8 cellular contexts compared by ENCODE assay signal in the genomic region with DNA sequence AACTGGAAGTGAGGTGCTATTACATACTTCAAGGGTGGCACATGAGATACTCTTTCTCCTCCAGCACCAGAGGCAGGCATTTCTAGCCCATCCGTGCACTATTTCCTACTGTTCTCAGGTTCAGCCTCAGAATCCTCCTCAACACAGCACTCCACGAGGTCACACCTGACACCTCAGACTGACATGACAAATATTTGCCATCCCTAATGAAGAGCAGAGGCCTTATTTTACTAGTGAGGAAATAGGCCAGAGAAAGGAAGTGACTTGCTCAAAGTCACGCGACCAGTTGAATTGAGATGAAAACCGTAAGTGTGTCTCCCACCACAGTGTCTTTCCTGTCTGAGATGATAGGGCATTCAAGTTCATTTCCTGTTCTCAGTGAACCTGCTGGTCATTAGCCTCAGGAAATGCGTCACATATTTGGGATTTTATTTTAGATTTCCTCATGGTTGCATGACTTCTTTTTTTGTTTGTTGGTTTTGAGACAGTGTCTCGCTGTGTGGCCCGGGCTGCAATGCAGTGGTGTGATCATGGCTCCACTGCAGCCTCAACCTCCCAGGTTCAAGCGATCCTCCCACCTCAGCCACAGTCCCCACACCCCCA. TPM values are rescaled to one million over a fixed set of nuclear protein-coding genes. Genes with fewer than 3 reads are reported as not detected.
DNase-seq lines count a peak whose midpoint lies in the region; ATAC-seq, FAIRE-seq and TF ChIP-seq lines count a peak whose summit lies in the region.

No MANE protein-coding gene starts in this region.

- no peaks in the 10 kb centered on the region for H3K36me3 ChIP-seq in BLaER1
- no peaks in the 10 kb centered on the region for H3K36me3 ChIP-seq in duodenal mucosa (ENCODE audit: control insufficient read depth in 1 of 2, insufficient read depth in 2 of 2, low read length in 2 of 2)
- H3K36me3 ChIP-seq in SK-N-SH (replicated peaks in 1 of 2; ENCODE audit: control insufficient read depth in 1 of 2, insufficient read depth in 2 of 2, low read length in 1 of 2), result no peaks in the 10 kb centered on the region

- H3K4me1 ChIP-seq in BLaER1 (peaks cover 95% of the 10 kb centered on the region), duodenal mucosa (ENCODE audit: control insufficient read depth in 1 of 2, insufficient read depth in 2 of 2, low read length in 2 of 2) (peaks cover 9 to 10% of the 10 kb centered on the region in 2 donors), SK-N-SH (ENCODE audit: control insufficient read depth in 1 of 2, insufficient read depth in 2 of 2, low read depth in 1 of 2, low read length in 1 of 2) (peaks cover 12 to 26% of the 10 kb centered on the region in 2 experiments; a peak in 2 of 4 replicates)

- peak overlapping the region; percentile 84 for H3K27ac ChIP-seq in BLaER1
- peak overlapping the region; percentile 10 for H3K27ac ChIP-seq in duodenal mucosa (ENCODE audit: low read depth, low read length)
- H3K27ac ChIP-seq in SK-N-SH (ENCODE audit: low read depth in 2 of 2, low read length in 1 of 2), result no peak overlapping the region

- H4K20me1 ChIP-seq in BLaER1 (no peaks in the 10 kb centered on the region), SK-N-SH (ENCODE audit: insufficient read depth) (0 out of 2 replicates have a peak, but pooled peaks cover 4% of the 10 kb centered on the region)

- CTCF ChIA-PET in SK-N-SH (lab: Yijun Ruan, JAX), result interaction anchor here (1.2 to 3.3 kb wide), 5 partner anchors 9 to 134 kb away, joined by 4 to 15 read pairs (median 8); no protein-coding TSS in a partner anchor

- FAIRE-seq in frontal cortex (lab: Jason Lieb, UNC), result no peak

- peak overlapping the region; percentile 64; the same call in 1 of the 2 replicates for H3K9ac ChIP-seq in BLaER1
- H3K9ac ChIP-seq in duodenal mucosa (ENCODE audit: low read depth in 1 of 2, low read length in 2 of 2), result no peak overlapping the region
- H3K9ac ChIP-seq in SK-N-SH, result no peak overlapping the region

- no peak for TF ChIP-seq RAD21 in SK-N-SH (IDR thresholded peaks at IDR 0.05; ENCODE audit: low read length)

- H3K9me2 ChIP-seq in SK-N-SH, result no peaks in the 10 kb centered on the region

- 74% methylated on average over 9 of the region's 9 CpGs for WGBS in SK-N-SH (ENCODE audit: low lambda C conversion rate)

- H3F3A ChIP-seq in SK-N-SH (replicated peaks; ENCODE audit: insufficient read depth), result no peaks in the 10 kb centered on the region

- H3K4me3 ChIP-seq in BLaER1, result 0 out of 2 replicates have a peak overlapping the region, but pooled peaks have one; percentile 5
- no peak overlapping the region for H3K4me3 ChIP-seq in duodenal mucosa (ENCODE audit: low read depth in 1 of 2, low read length in 2 of 2)
- no peak overlapping the region for H3K4me3 ChIP-seq in SK-N-SH (ENCODE audit: low read depth in 2 of 2, low read length in 1 of 2)

- POLR2A ChIA-PET in SK-N-SH (lab: Yijun Ruan, JAX), result no interaction called here

- no peak for TF ChIP-seq CTCF in SK-N-SH (IDR thresholded peaks at IDR 0.05)

- H2AFZ ChIP-seq in SK-N-SH (ENCODE audit: low read depth), result no peak overlapping the region

- peak; percentile 79 for ATAC-seq in HG03354 (IDR thresholded peaks at IDR 0.05; ENCODE audit: poor library complexity, severe bottlenecking, unreplicated experiment)

- H3K4me2 ChIP-seq in BLaER1 (peak overlapping the region; percentile 94), SK-N-SH (no peak overlapping the region)

- peak; percentile 37 for DNase-seq in activated CD4-positive, alpha-beta T cell treated with anti-CD3 and anti-CD28 coated beads for 48 hours
- peak; percentile 52 for DNase-seq in stimulated activated CD4-positive, alpha-beta T cell treated with anti-CD3 and anti-CD28 coated beads, Interleukin-15, amount 100 ng/mL, for 24 hours
- no peak for DNase-seq in retina
- no peak for DNase-seq in SK-N-SH
- DNase-seq in frontal cortex (ENCODE audit: low spot score in 2 of 2), result no peak

- H3K27me3 ChIP-seq in BLaER1, result no peaks in the 10 kb centered on the region
- H3K27me3 ChIP-seq in duodenal mucosa (ENCODE audit: control insufficient read depth in 1 of 2, insufficient read depth in 2 of 2, low read length in 2 of 2), result peaks cover 2 to 9% of the 10 kb centered on the region in 2 donors
- H3K27me3 ChIP-seq in SK-N-SH (ENCODE audit: insufficient read depth), result peaks cover 4% of the 10 kb centered on the region; the same call in 1 of the 2 replicates

- H3K79me2 ChIP-seq in SK-N-SH (ENCODE audit: insufficient read depth), result no peaks in the 10 kb centered on the region

- H3K9me3 ChIP-seq in BLaER1 (no peaks in the 10 kb centered on the region), duodenal mucosa (ENCODE audit: control insufficient read depth in 1 of 2, low read length in 2 of 2) (no peaks in the 10 kb centered on the region), SK-N-SH (no peaks in the 10 kb centered on the region)

- TF ChIP-seq EP300 in SK-N-SH (IDR thresholded peaks at IDR 0.05; ENCODE audit: borderline replicate concordance in 1 of 2, low read depth in 1 of 2, low read length in 1 of 2), result no peak

TF ChIP-seq in SK-N-SH, 30 proteins besides CTCF, POLR2A, EP300 and RAD21:
- TF ChIP-seq FOSL2 (IDR thresholded peaks at IDR 0.05; ENCODE audit: borderline replicate concordance, low read depth), result no peak
- TF ChIP-seq, protein P1, sequence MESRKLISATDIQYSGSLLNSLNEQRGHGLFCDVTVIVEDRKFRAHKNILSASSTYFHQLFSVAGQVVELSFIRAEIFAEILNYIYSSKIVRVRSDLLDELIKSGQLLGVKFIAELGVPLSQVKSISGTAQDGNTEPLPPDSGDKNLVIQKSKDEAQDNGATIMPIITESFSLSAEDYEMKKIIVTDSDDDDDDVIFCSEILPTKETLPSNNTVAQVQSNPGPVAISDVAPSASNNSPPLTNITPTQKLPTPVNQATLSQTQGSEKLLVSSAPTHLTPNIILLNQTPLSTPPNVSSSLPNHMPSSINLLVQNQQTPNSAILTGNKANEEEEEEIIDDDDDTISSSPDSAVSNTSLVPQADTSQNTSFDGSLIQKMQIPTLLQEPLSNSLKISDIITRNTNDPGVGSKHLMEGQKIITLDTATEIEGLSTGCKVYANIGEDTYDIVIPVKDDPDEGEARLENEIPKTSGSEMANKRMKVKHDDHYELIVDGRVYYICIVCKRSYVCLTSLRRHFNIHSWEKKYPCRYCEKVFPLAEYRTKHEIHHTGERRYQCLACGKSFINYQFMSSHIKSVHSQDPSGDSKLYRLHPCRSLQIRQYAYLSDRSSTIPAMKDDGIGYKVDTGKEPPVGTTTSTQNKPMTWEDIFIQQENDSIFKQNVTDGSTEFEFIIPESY (IDR thresholded peaks at IDR 0.05; ENCODE audit: borderline replicate concordance, low read depth), result no peak
- no peak for TF ChIP-seq GATA2 (CRISPR knock-in tag; IDR thresholded peaks at IDR 0.05)
- no peak for TF ChIP-seq RFX5 (IDR thresholded peaks at IDR 0.05; ENCODE audit: low read length)
- no peak for TF ChIP-seq SIN3A (IDR thresholded peaks at IDR 0.05; ENCODE audit: borderline replicate concordance, low read depth, low read length)
- TF ChIP-seq YY1 (IDR thresholded peaks at IDR 0.05; ENCODE audit: low read depth), result no peak

RNA-seq across cellular contexts. Expression of gene SEZ6, which starts 23.5 kb away (rescaled TPM):
- polyA plus RNA-seq in SK-N-SH (2012; rRNA removed), result 0.12 and 0.37 TPM in 2 replicates
- polyA plus RNA-seq in SK-N-SH (2012; cell fraction: cytosol; rRNA removed), result 0.19 and 0.43 TPM in 2 replicates
- 0.34 and 0.36 TPM in 2 replicates for polyA plus RNA-seq in SK-N-SH (2012; cell fraction: nucleus; rRNA removed)
- total RNA-seq in frontal cortex, result 45.2 TPM

RNA-seq across cellular contexts. Expression of gene PHF12, which starts 31.0 kb away (rescaled TPM):
- 17.8 and 24.0 TPM in 2 replicates for polyA plus RNA-seq in SK-N-SH (2012; rRNA removed)
- polyA plus RNA-seq in SK-N-SH (2012; cell fraction: cytosol; rRNA removed), result 12.2 and 17.3 TPM in 2 replicates
- 53.0 and 68.5 TPM in 2 replicates for polyA plus RNA-seq in SK-N-SH (2012; cell fraction: nucleus; rRNA removed)
- total RNA-seq in frontal cortex, result 30.6 TPM

Comparison
In these comparisons a context has a peak if more than half of its experiments do, and no peak if none do; other contexts are left out.
1. H3K27ac ChIP-seq: peak in BLaER1 (single experiment) and duodenal mucosa (single experiment); none in SK-N-SH (0 of 2).
2. DNase-seq: peak in activated CD4-positive, alpha-beta T cell treated with anti-CD3 and anti-CD28 coated beads for 48 hours (single experiment) and stimulated activated CD4-positive, alpha-beta T cell treated with anti-CD3 and anti-CD28 coated beads, Interleukin-15, amount 100 ng/mL, for 24 hours (single experiment); none in retina (single experiment), SK-N-SH (single experiment) and frontal cortex (0 of 2).